In the genomic region with DNA sequence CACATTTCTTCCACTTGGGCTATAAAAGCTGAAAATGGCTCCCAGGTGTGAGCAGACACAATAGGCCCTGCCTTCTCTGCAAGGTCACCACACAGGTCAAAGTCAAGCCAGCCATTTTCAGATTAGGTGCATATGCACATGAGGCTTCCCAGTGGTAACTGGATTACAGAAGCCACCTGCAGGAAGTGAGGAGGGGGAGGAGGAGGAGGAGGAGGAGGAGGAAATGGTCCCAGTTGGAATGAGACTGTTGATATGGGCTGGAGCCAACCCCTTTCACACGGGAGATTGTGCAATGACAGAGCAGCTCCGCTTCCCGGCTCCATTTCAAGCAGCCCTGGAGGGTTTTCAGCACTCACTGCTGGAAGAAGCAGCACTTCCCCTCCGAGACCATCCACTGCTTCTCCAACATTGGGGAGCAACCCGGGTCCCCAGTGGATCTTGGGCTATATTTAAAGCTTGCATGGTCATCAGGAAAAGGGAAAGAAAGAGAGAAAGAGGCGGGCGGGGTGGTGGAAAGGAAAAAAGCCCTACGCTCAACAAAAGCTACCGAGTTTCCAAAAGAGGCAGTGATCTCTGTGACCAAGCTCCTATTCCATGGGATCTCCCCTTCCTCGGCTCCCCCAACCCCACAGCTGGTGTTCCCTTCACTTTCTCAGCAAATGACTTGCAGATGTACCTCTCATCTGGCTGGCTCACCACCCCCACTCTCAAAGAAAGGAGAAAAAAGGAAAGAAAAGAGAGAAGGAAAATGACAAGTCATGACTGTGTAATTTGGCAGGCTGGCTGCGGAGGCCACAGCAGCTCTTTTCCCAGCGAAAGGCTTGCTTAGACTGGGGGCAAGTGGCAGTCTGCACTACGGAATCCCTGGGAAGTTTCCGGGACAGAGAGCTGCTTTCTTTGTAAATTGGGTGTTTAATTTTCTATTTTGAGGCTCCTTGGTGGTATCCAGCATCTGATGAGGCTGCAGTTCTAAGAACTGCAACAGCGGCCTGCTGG, we compare ENCODE assay signal across 9 cellular contexts. TPM values are rescaled to one million over a fixed set of nuclear protein-coding genes. Genes with fewer than 3 reads are reported as not detected.
DNase-seq lines count a peak whose midpoint lies in the region; ATAC-seq, FAIRE-seq and TF ChIP-seq lines count a peak whose summit lies in the region.
"Had no signal": no experiment of that assay in that cellular context is flagged by ENCODE, and none has a peak within 500 bp of the region (broad histone marks: within the 10 kb centered on the region; RNA-seq: fewer than 3 reads in every experiment).

No MANE protein-coding gene starts in this region.

- H3K4me1 ChIP-seq in lower lobe of right lung: peaks cover 31% of the 10 kb centered on the region

- intact Hi-C loops in lower lobe of right lung (cut with DNase I): no loop called here

- TF ChIP-seq CTCF in coronary artery (IDR thresholded peaks at IDR 0.05): no peak
- no peak for TF ChIP-seq CTCF in lower lobe of right lung (IDR thresholded peaks at IDR 0.05)

- H3K4me3 ChIP-seq in coronary artery: peak overlapping the region; percentile 43
- H3K4me3 ChIP-seq in lower lobe of right lung: peak overlapping the region; percentile 11

- peak in 9 of 14 donors; percentile 18 to 71 (median 42) for DNase-seq in C1 segment of cervical spinal cord (lab: John Stamatoyannopoulos, UW)
- DNase-seq in NCI-H2227 (lab: John Stamatoyannopoulos, UW; ENCODE audit: unreplicated experiment): peak; percentile 62
- no peak for DNase-seq in coronary artery (ENCODE audit: low spot score)
- peak; percentile 61 for DNase-seq in lower lobe of right lung
- peak; percentile 73 for DNase-seq in urothelium cell line (ENCODE audit: low spot score)
- no peak for DNase-seq in activated effector memory CD4-positive, alpha-beta T cell treated with anti-CD3 and anti-CD28 coated beads, Interleukin-2, amount 50 U/mL, for 16 hours
- DNase-seq in activated gamma-delta T cell (lab: John Stamatoyannopoulos, UW): no peak
- DNase-seq in erythroblast (lab: John Stamatoyannopoulos, UW): no peak

- no peaks in the 10 kb centered on the region for H3K27me3 ChIP-seq in lower lobe of right lung (ENCODE audit: low read depth)

- FAIRE-seq in urothelium cell line (lab: Jason Lieb, UNC): peak; percentile 40
- FAIRE-seq: GM18507 had no signal

- H3K27ac ChIP-seq in coronary artery (peak overlapping the region; percentile 73 to 74), lower lobe of right lung (peak overlapping the region; percentile 73)

- H3K9me3 ChIP-seq in lower lobe of right lung: no peaks in the 10 kb centered on the region

- ATAC-seq in lower lobe of right lung: peak; percentile 85 to 87

- no peaks in the 10 kb centered on the region for H3K36me3 ChIP-seq in lower lobe of right lung

- TF ChIP-seq POLR2A in erythroblast (IDR thresholded peaks at IDR 0.05; ENCODE audit: low read length): no peak

RNA-seq across cellular contexts. Expression of a gene that starts 58.3 kb away (rescaled TPM):
- total RNA-seq in lower lobe of right lung: 54.2 TPM

Comparison
In these comparisons a context has a peak if more than half of its experiments do, and no peak if none do; other contexts are left out.
1. DNase-seq: peak in C1 segment of cervical spinal cord (9 of 14), NCI-H2227 (single experiment), lower lobe of right lung (single experiment) and urothelium cell line (single experiment); none in coronary artery (single experiment), activated effector memory CD4-positive, alpha-beta T cell treated with anti-CD3 and anti-CD28 coated beads, Interleukin-2, amount 50 U/mL, for 16 hours (single experiment), activated gamma-delta T cell (single experiment) and erythroblast (0 of 2).